Comparison of ENCODE assay signal across 8 cellular contexts in genomic region chr16:50684823-50685455, GRCh38. TPM values are rescaled to one million over a fixed set of nuclear protein-coding genes. Genes with fewer than 3 reads are reported as not detected.
A peak's percentile ranks its signal among the peaks of the same experiment; 100 is the strongest.
DNase-seq lines count a peak whose midpoint lies in the region; ATAC-seq, FAIRE-seq and TF ChIP-seq lines count a peak whose summit lies in the region.
"Had no signal": no experiment of that assay in that cellular context is flagged by ENCODE, and none has a peak within 500 bp of the region (broad histone marks: within the 10 kb centered on the region; RNA-seq: fewer than 3 reads in every experiment).

No MANE protein-coding gene starts in this region.

- intact Hi-C loops in activated naive CD4-positive, alpha-beta T cell treated with anti-CD3 and anti-CD28 coated beads for 36 hours (cut with micrococcal nuclease): loop anchor here (1.0 to 5.0 kb wide), 6 partner anchors 11 to 97 kb away; partner anchors contain the start of gene CYLD

- peaks cover 16% of the 10 kb centered on the region for H3K79me2 ChIP-seq in Loucy (ENCODE audit: insufficient read depth, low read length)

- peak overlapping the region; percentile 64 for H3K9ac ChIP-seq in Loucy (ENCODE audit: low read depth, low read length, poor library complexity, severe bottlenecking)

- H3K9me3 ChIP-seq in Loucy (ENCODE audit: insufficient read depth, low read depth, low read length): no peaks in the 10 kb centered on the region

- no peaks in the 10 kb centered on the region for H3K36me3 ChIP-seq in Loucy (ENCODE audit: insufficient read depth, low read length)

- no peaks in the 10 kb centered on the region for H4K20me1 ChIP-seq in Loucy (ENCODE audit: insufficient read depth, low read length, poor library complexity, severe bottlenecking)

- H3F3A ChIP-seq in Loucy (ENCODE audit: low read depth): no peaks in the 10 kb centered on the region

- H3K27me3 Mint-ChIP-seq in activated naive CD4-positive, alpha-beta T cell treated with anti-CD3 and anti-CD28 coated beads for 36 hours (ENCODE audit: low read depth): no peaks in the 10 kb centered on the region

- H3K9me2 ChIP-seq in Loucy (replicated peaks; ENCODE audit: low read depth, low read length): no peaks in the 10 kb centered on the region

- peaks cover 54% of the 10 kb centered on the region for H3K4me1 Mint-ChIP-seq in activated naive CD4-positive, alpha-beta T cell treated with anti-CD3 and anti-CD28 coated beads for 36 hours (ENCODE audit: low read depth)

- no peaks in the 10 kb centered on the region for H3K27me3 ChIP-seq in Loucy (ENCODE audit: insufficient read depth, low read length, poor library complexity, severe bottlenecking)

- H3K4me3 Mint-ChIP-seq in activated naive CD4-positive, alpha-beta T cell treated with anti-CD3 and anti-CD28 coated beads for 36 hours: peak overlapping the region; percentile 62

- DNase-seq in GM12891 (ENCODE audit: insufficient read length, low spot score) (no peak), GM19238 (ENCODE audit: insufficient read length, low spot score) (no peak)
- DNase-seq in activated naive CD4-positive, alpha-beta T cell treated with anti-CD3 and anti-CD28 coated beads for 36 hours: peak; percentile 80
- DNase-seq: NCI-H2171 had no signal

- H3K4me1 ChIP-seq in Loucy (ENCODE audit: insufficient read depth, low read length, poor library complexity, severe bottlenecking): peaks cover 55% of the 10 kb centered on the region

- no peak for TF ChIP-seq CTCF in Loucy (conservative IDR thresholded peaks at IDR 0.05; ENCODE audit: low read length)

- H3K27ac Mint-ChIP-seq in activated naive CD4-positive, alpha-beta T cell treated with anti-CD3 and anti-CD28 coated beads for 36 hours: peak overlapping the region; percentile 93

- peak overlapping the region; percentile 70 for H3K4me2 ChIP-seq in Loucy (ENCODE audit: low read depth, low read length, poor library complexity, severe bottlenecking)

- no peaks in the 10 kb centered on the region for H3K9me3 Mint-ChIP-seq in activated naive CD4-positive, alpha-beta T cell treated with anti-CD3 and anti-CD28 coated beads for 36 hours

- peak overlapping the region in 18 of 21 experiments; percentile 5 to 93 (median 70) for H3K27ac ChIP-seq in skin epidermis

- ATAC-seq in HG03095 (IDR thresholded peaks at IDR 0.05; ENCODE audit: unreplicated experiment) (no peak), GM21786 (IDR thresholded peaks at IDR 0.05; ENCODE audit: unreplicated experiment) (no peak)

- FAIRE-seq in GM12891 (lab: Jason Lieb, UNC): no peak

- TF ChIP-seq POLR2A in GM12891 (IDR thresholded peaks at IDR 0.05; ENCODE audit: low read depth, low read length): no peak

- no peak overlapping the region for H2AFZ ChIP-seq in Loucy (ENCODE audit: low read length)

- CTCF ChIA-PET in activated naive CD4-positive, alpha-beta T cell treated with anti-CD3 and anti-CD28 coated beads for 36 hours (lab: Charles Lee): interaction anchor here (0.6 to 24.9 kb wide), 7 partner anchors 13 to 362 kb away, joined by 3 to 532 read pairs (median 5); partner anchors contain the start of gene CYLD

- no peak overlapping the region for H3K4me3 ChIP-seq in Loucy (ENCODE audit: low read length, poor library complexity, severe bottlenecking)
- no peak overlapping the region for H3K4me3 ChIP-seq in skin epidermis

- no peaks in the 10 kb centered on the region for H3K36me3 Mint-ChIP-seq in activated naive CD4-positive, alpha-beta T cell treated with anti-CD3 and anti-CD28 coated beads for 36 hours (ENCODE audit: low read depth)

TF ChIP-seq in GM12891, 5 proteins besides CTCF, POLR2A, EP300 and RAD21:
- no peak for TF ChIP-seq POU2F2 (IDR thresholded peaks at IDR 0.05; ENCODE audit: low read depth, low read length)
- peak; percentile 23; the same call in 1 of the 2 replicates for TF ChIP-seq SPI1 (IDR thresholded peaks at IDR 0.05; ENCODE audit: low read depth, low read length)
- peak; percentile 22; the same call in 1 of the 2 replicates for TF ChIP-seq POLR2AphosphoS5 (IDR thresholded peaks at IDR 0.05; ENCODE audit: low read depth, low read length)
- TF ChIP-seq TAF1 (IDR thresholded peaks at IDR 0.05; ENCODE audit: low read depth, low read length): no peak
- no peak for TF ChIP-seq PAX5 (IDR thresholded peaks at IDR 0.05; ENCODE audit: insufficient read depth, low read length, severe bottlenecking)

RNA-seq across cellular contexts. Expression of gene SNX20, which starts 3.8 kb away (rescaled TPM):
- 16.6 TPM for polyA plus RNA-seq in GM12891 (2012; ENCODE audit: low read depth, missing spikeins)
- total RNA-seq in activated naive CD4-positive, alpha-beta T cell treated with anti-CD3 and anti-CD28 coated beads for 36 hours: 10 to 100 TPM; 29.6 to 30.3 TPM

RNA-seq across cellular contexts. Expression of gene NOD2, which starts 8.5 kb away (rescaled TPM):
- polyA plus RNA-seq in GM12891 (2012; ENCODE audit: low read depth, missing spikeins): 9.7 TPM
- total RNA-seq in activated naive CD4-positive, alpha-beta T cell treated with anti-CD3 and anti-CD28 coated beads for 36 hours: 1 to 10 TPM; 1.2 to 1.7 TPM

RNA-seq across cellular contexts. Expression of gene CYLD, which starts 56.9 kb away (rescaled TPM):
- polyA plus RNA-seq in GM12891 (2012; ENCODE audit: low read depth, missing spikeins): 57.1 TPM
- 10 to 100 TPM; 70.8 to 71.9 TPM for total RNA-seq in activated naive CD4-positive, alpha-beta T cell treated with anti-CD3 and anti-CD28 coated beads for 36 hours
